Comparison of ENCODE assay signal across 9 cellular contexts in genomic region chr17:65181237-65182061, GRCh38. TPM values are rescaled to one million over a fixed set of nuclear protein-coding genes. Genes with fewer than 3 reads are reported as not detected.
DNase-seq lines count a peak whose midpoint lies in the region; ATAC-seq and TF ChIP-seq lines count a peak whose summit lies in the region.
"Had no signal": no experiment of that assay in that cellular context is flagged by ENCODE, and none has a peak within 500 bp of the region (broad histone marks: within the 10 kb centered on the region; RNA-seq: fewer than 3 reads in every experiment).

No MANE protein-coding gene starts in this region.

- no peaks in the 10 kb centered on the region for H3K27me3 Mint-ChIP-seq in activated naive CD4-positive, alpha-beta T cell treated with anti-CD3 and anti-CD28 coated beads, Interleukin-2, amount 50 U/mL, for 24 hours
- peaks cover 5% of the 10 kb centered on the region for H3K27me3 Mint-ChIP-seq in type B pancreatic cell

- H3K4me1 Mint-ChIP-seq in activated naive CD4-positive, alpha-beta T cell treated with anti-CD3 and anti-CD28 coated beads, Interleukin-2, amount 50 U/mL, for 24 hours, result peaks cover 43% of the 10 kb centered on the region
- H3K4me1 Mint-ChIP-seq in type B pancreatic cell (ENCODE audit: unreplicated experiment), result peaks cover 26% of the 10 kb centered on the region

- no peaks in the 10 kb centered on the region for H3K9me3 Mint-ChIP-seq in activated naive CD4-positive, alpha-beta T cell treated with anti-CD3 and anti-CD28 coated beads, Interleukin-2, amount 50 U/mL, for 24 hours
- H3K9me3 Mint-ChIP-seq in type B pancreatic cell, result peaks cover 4% of the 10 kb centered on the region

- TF ChIP-seq CTCF in GM10248 (IDR thresholded peaks at IDR 0.05; ENCODE audit: control extremely low read depth, extremely low read depth, low read depth, missing control alignments), result no peak
- no peak for TF ChIP-seq CTCF in testis (IDR thresholded peaks at IDR 0.05)
- no peak for TF ChIP-seq CTCF in type B pancreatic cell (conservative IDR thresholded peaks at IDR 0.05)

- peak; percentile 54 for ATAC-seq in GM21367 (IDR thresholded peaks at IDR 0.05; ENCODE audit: unreplicated experiment)
- peak; percentile 50 for ATAC-seq in HG03521 (IDR thresholded peaks at IDR 0.05; ENCODE audit: unreplicated experiment)

- CTCF ChIA-PET in GM10248 (lab: Yijun Ruan, JAX), result interaction anchor here (0.8 to 6.8 kb wide), 13 partner anchors 8 to 262 kb away, joined by 3 to 57 read pairs (median 6); partner anchors contain the start of genes LRRC37A3 and RGS9

- WGBS in testis, 2 donors, result 92 to 95% methylated on average over 9 of the region's 9 CpGs

- H3K27me3 ChIP-seq in testis, result no peaks in the 10 kb centered on the region

- no peaks in the 10 kb centered on the region for H3K9me3 ChIP-seq in testis

- H3K4me3 ChIP-seq in testis, result no peak overlapping the region

- H3K4me3 Mint-ChIP-seq in activated naive CD4-positive, alpha-beta T cell treated with anti-CD3 and anti-CD28 coated beads, Interleukin-2, amount 50 U/mL, for 24 hours, result no peak overlapping the region
- H3K4me3 Mint-ChIP-seq in type B pancreatic cell, result no peak overlapping the region

- H3K36me3 ChIP-seq in testis (ENCODE audit: low read depth, missing control alignments), result no peaks in the 10 kb centered on the region

- H3K27ac ChIP-seq in testis, result no peak overlapping the region

- intact Hi-C loops in testis (cut with DNase I; ENCODE audit: low total_unique reads), result no loop called here

- no peaks in the 10 kb centered on the region for H3K36me3 Mint-ChIP-seq in activated naive CD4-positive, alpha-beta T cell treated with anti-CD3 and anti-CD28 coated beads, Interleukin-2, amount 50 U/mL, for 24 hours
- no peaks in the 10 kb centered on the region for H3K36me3 Mint-ChIP-seq in type B pancreatic cell

- TF ChIP-seq POLR2A in testis (IDR thresholded peaks at IDR 0.05), result no peak

- POLR2A ChIA-PET in GM10248 (lab: Yijun Ruan, JAX), result interaction anchor here (0.5 to 1.4 kb wide), 3 partner anchors 13 to 196 kb away, joined by 3 to 11 read pairs (median 5); no protein-coding TSS in a partner anchor

- peak; percentile 79 for DNase-seq in GM10248 (ENCODE audit: extremely low spot score)
- DNase-seq in 8988T, result no peak
- no peak for DNase-seq in NK-92 (lab: John Stamatoyannopoulos, UW; ENCODE audit: unreplicated experiment)
- no peak for DNase-seq in testis
- no peak for DNase-seq in type B pancreatic cell (ENCODE audit: extremely low spot score, unreplicated experiment)
- DNase-seq: naive B cell had no signal

- peak overlapping the region; percentile 48 for H3K27ac Mint-ChIP-seq in activated naive CD4-positive, alpha-beta T cell treated with anti-CD3 and anti-CD28 coated beads, Interleukin-2, amount 50 U/mL, for 24 hours
- no peak overlapping the region for H3K27ac Mint-ChIP-seq in type B pancreatic cell
- H3K27ac Mint-ChIP-seq: naive B cell had no signal

- H3K4me1 ChIP-seq in testis, result peaks cover 13% of the 10 kb centered on the region

RNA-seq across cellular contexts. Expression of gene RGS9, which starts 44.3 kb away (rescaled TPM):
- total RNA-seq in testis (1 to 10 TPM; 5.7 to 7.9 TPM), type B pancreatic cell (ENCODE audit: low replicate concordance) (5.1 and 5.5 TPM in 2 replicates)
- 4.6 TPM for polyA plus RNA-seq in testis (ENCODE audit: insufficient read depth, low read depth, low replicate concordance)
